12 cellular contexts compared by ENCODE assay signal in the genomic region with DNA sequence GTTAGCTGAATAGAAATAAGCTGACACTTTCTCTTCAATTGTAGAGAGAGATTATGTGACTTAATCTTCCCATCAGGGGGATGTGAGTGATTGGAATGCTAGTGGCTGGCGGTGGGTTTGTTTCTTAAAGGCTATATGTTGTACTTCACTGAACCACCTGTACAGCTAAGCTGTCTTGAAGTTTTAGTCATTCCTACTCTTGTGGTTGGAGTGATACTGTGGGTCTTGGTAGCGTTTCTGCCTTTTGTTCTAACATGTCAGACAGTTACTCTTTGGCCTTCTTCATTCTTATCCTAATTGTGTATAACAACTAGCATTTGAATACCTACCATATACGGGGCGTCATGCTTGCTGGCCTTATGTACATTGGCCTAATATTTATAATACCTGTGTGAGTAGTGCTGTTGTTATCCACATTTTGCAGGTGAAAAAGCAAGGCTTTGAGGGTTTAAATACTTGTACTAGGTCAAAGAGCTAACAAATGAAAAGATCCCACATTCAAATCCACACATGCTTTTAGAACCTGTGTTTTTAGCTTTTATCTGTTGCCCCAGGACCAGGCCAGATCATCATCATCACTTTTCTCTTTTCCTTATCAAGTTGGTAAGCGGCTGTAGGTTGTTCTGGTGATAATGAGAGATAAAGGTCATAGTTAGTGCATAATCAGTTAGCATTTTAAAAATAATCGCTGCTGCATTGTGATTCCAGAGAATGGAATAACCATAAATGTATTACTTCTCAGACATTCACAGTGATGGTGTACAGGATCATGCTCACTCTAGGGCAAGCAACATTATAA.
DNase-seq lines count a peak whose midpoint lies in the region; ATAC-seq and TF ChIP-seq lines count a peak whose summit lies in the region.
"Had no signal": no experiment of that assay in that cellular context is flagged by ENCODE, and none has a peak within 500 bp of the region (broad histone marks: within the 10 kb centered on the region; RNA-seq: fewer than 3 reads in every experiment).

No MANE protein-coding gene starts in this region.

- no peaks in the 10 kb centered on the region for H3F3A ChIP-seq in MM.1S (ENCODE audit: insufficient read depth, low read length)

- H2AFZ ChIP-seq in MM.1S (ENCODE audit: low read length): no peak overlapping the region

- no peak overlapping the region for H3K9ac ChIP-seq in MM.1S (ENCODE audit: low read length)

- in situ Hi-C loops in GM13977 (cut with MboI; ENCODE audit: low pct_unique_long_range_greater_than_20kb, low sequenced_read_pairs, unreplicated experiment): no loop called here

- H3K79me2 ChIP-seq in MM.1S (ENCODE audit: low read length): peaks cover 25% of the 10 kb centered on the region

- no peaks in the 10 kb centered on the region for H3K27me3 ChIP-seq in MM.1S (replicated peaks; ENCODE audit: insufficient read depth, low read length)

- H3K36me3 ChIP-seq in MM.1S (replicated peaks; ENCODE audit: insufficient read depth, low read length): no peaks in the 10 kb centered on the region

- no peaks in the 10 kb centered on the region for H4K20me1 ChIP-seq in MM.1S (ENCODE audit: insufficient read depth, low read length)

- no peak for TF ChIP-seq CTCF in GM13977 (IDR thresholded peaks at IDR 0.05; ENCODE audit: extremely low read depth, insufficient read depth, missing control alignments)
- TF ChIP-seq CTCF in MM.1S (IDR thresholded peaks at IDR 0.05; ENCODE audit: low read length): no peak

- H3K9me3 ChIP-seq in MM.1S (replicated peaks; ENCODE audit: insufficient read depth, low read length): no peaks in the 10 kb centered on the region

- H3K4me3 ChIP-seq in MM.1S (ENCODE audit: low read length): no peak overlapping the region

- DNase-seq in GM13977 (ENCODE audit: low spot score): peak; percentile 73
- DNase-seq in GM19240 (ENCODE audit: insufficient read length, low spot score): peak; percentile 58
- peak; percentile 81 for DNase-seq in NCI-H82 (lab: John Stamatoyannopoulos, UW)
- no peak for DNase-seq in MM.1S
- no peak for DNase-seq in DMS53 treated with DMSO at 0.1 percent for 48 hours (lab: John Stamatoyannopoulos, UW; ENCODE audit: unreplicated experiment)
- DNase-seq in NCI-H1417 (lab: John Stamatoyannopoulos, UW): no peak
- no peak for DNase-seq in activated effector memory CD4-positive, alpha-beta T cell treated with anti-CD3 and anti-CD28 coated beads, Interleukin-2, amount 50 U/mL, for 16 hours
- DNase-seq: aorta, midbrain, NCI-H187, T-helper 1 cell had no signal

- H3K9me2 ChIP-seq in MM.1S (replicated peaks; ENCODE audit: insufficient read depth, low read length): no peaks in the 10 kb centered on the region

- H3K4me1 ChIP-seq in MM.1S (ENCODE audit: low read length): no peaks in the 10 kb centered on the region

- H3K4me2 ChIP-seq in MM.1S (ENCODE audit: low read depth, low read length): no peak overlapping the region

- H3K27ac ChIP-seq in MM.1S (ENCODE audit: low read length): no peak overlapping the region

- ATAC-seq in HG02840 (IDR thresholded peaks at IDR 0.05; ENCODE audit: low FRiP score, unreplicated experiment): peak; percentile 93

Comparison
In these comparisons a context has a peak if more than half of its experiments do, and no peak if none do; other contexts are left out.
1. DNase-seq: peak in GM13977 (single experiment), GM19240 (single experiment) and NCI-H82 (single experiment); none in MM.1S (single experiment), DMS53 treated with DMSO at 0.1 percent for 48 hours (single experiment), NCI-H1417 (0 of 3) and activated effector memory CD4-positive, alpha-beta T cell treated with anti-CD3 and anti-CD28 coated beads, Interleukin-2, amount 50 U/mL, for 16 hours (single experiment).